Comparison of ENCODE assay signal across 17 cellular contexts in genomic region chrX:40469316-40469715, GRCh38.
DNase-seq lines count a peak whose midpoint lies in the region; ATAC-seq, FAIRE-seq and TF ChIP-seq lines count a peak whose summit lies in the region.
"Had no signal": no experiment of that assay in that cellular context is flagged by ENCODE, and none has a peak within 500 bp of the region (broad histone marks: within the 10 kb centered on the region; RNA-seq: fewer than 3 reads in every experiment).

No MANE protein-coding gene starts in this region.

- no peak overlapping the region for H3K9ac ChIP-seq in colonic mucosa (ENCODE audit: low read depth in 2 of 2, low read length in 2 of 2)
- H3K9ac ChIP-seq: BLaER1 had no signal

- no peak overlapping the region for H3K4me2 ChIP-seq in A549
- H3K4me2 ChIP-seq: BLaER1 had no signal

- DNase-seq in A549 (ENCODE audit: low read depth in 1 of 2, low spot score in 1 of 2) (no peak), HT-29 (ENCODE audit: low spot score) (peak; percentile 9), colonic mucosa (peak; percentile 22), mucosa of descending colon (peak in 1 of 3 donors; percentile 15), upper lobe of right lung (no peak), NCI-H2171 (lab: John Stamatoyannopoulos, UW) (no peak), ovary (no peak)
- DNase-seq: CD4-positive, alpha-beta memory T cell; DMS153; DMS79; GF-D8; H9 had no signal

- peak; percentile 39 for FAIRE-seq in A549 (lab: Jason Lieb, UNC)
- FAIRE-seq: GM12878, H1, HepG2 had no signal

- H3K9me3 ChIP-seq in A549 (no peaks in the 10 kb centered on the region), colonic mucosa (no peaks in the 10 kb centered on the region), mucosa of descending colon (no peaks in the 10 kb centered on the region), upper lobe of right lung (no peaks in the 10 kb centered on the region), ovary (no peaks in the 10 kb centered on the region)
- H3K9me3 ChIP-seq: BLaER1 had no signal

- peaks cover 8% of the 10 kb centered on the region for H3K4me1 ChIP-seq in A549
- no peaks in the 10 kb centered on the region for H3K4me1 ChIP-seq in colonic mucosa
- no peaks in the 10 kb centered on the region for H3K4me1 ChIP-seq in mucosa of descending colon (ENCODE audit: low read depth)
- peaks cover 14% of the 10 kb centered on the region for H3K4me1 ChIP-seq in upper lobe of right lung
- H3K4me1 ChIP-seq in ovary (ENCODE audit: insufficient read depth), result peaks cover 2% of the 10 kb centered on the region

- no peak for ATAC-seq in A549
- ATAC-seq in mucosa of descending colon, result peak; percentile 53
- no peak for ATAC-seq in upper lobe of right lung

- no peak overlapping the region for H3K4me3 ChIP-seq in A549
- H3K4me3 ChIP-seq in colonic mucosa, result no peak overlapping the region
- H3K4me3 ChIP-seq in mucosa of descending colon, result no peak overlapping the region
- H3K4me3 ChIP-seq in upper lobe of right lung, result no peak overlapping the region
- no peak overlapping the region for H3K4me3 ChIP-seq in ovary
- H3K4me3 ChIP-seq: BLaER1, GM12878 had no signal

- no peak for TF ChIP-seq RAD21 in A549 (conservative IDR thresholded peaks at IDR 0.05 in 1 of 2, IDR thresholded peaks at IDR 0.05 in 1 of 2)

- POLR2A ChIA-PET in A549 (lab: Yijun Ruan, JAX), result no interaction called here

- TF ChIP-seq EP300 in A549 (IDR thresholded peaks at IDR 0.05), result no peak
- no peak for TF ChIP-seq EP300 in ovary (IDR thresholded peaks at IDR 0.05)

- no peak for TF ChIP-seq CTCF in A549 (IDR thresholded peaks at IDR 0.05)
- TF ChIP-seq CTCF in colonic mucosa (IDR thresholded peaks at IDR 0.05), result no peak
- TF ChIP-seq CTCF in mucosa of descending colon (IDR thresholded peaks at IDR 0.05), result no peak
- TF ChIP-seq CTCF in upper lobe of right lung (IDR thresholded peaks at IDR 0.05), result no peak
- no peak for TF ChIP-seq CTCF in ovary (IDR thresholded peaks at IDR 0.05)

- CTCF ChIA-PET in A549 (lab: Yijun Ruan, JAX), result no interaction called here

- intact Hi-C loops in colonic mucosa (cut with DNase I), result no loop called here
- intact Hi-C loops in mucosa of descending colon (cut with DNase I, micrococcal nuclease), result no loop called here
- intact Hi-C loops in upper lobe of right lung (cut with DNase I), result no loop called here
- intact Hi-C loops in ovary (cut with DNase I), result no loop called here

- WGBS in A549 (ENCODE audit: missing lambda C conversion rate), result 55% methylated on average over 4 of the region's 4 CpGs
- WGBS in ovary, 3 donors, result 63 to 78% (median 73%) methylated on average over 4 of the region's 4 CpGs

- H3K27ac ChIP-seq in A549 (no peak overlapping the region), colonic mucosa (no peak overlapping the region), upper lobe of right lung (no peak overlapping the region), ovary (no peak overlapping the region)
- H3K27ac ChIP-seq: 22Rv1, BLaER1 had no signal

- TF ChIP-seq POLR2A in A549 (IDR thresholded peaks at IDR 0.05; ENCODE audit: low read length) (no peak), ovary (IDR thresholded peaks at IDR 0.05) (no peak)

- no peaks in the 10 kb centered on the region for H3K36me3 ChIP-seq in colonic mucosa
- no peaks in the 10 kb centered on the region for H3K36me3 ChIP-seq in mucosa of descending colon (ENCODE audit: low read depth)
- H3K36me3 ChIP-seq in upper lobe of right lung, result no peaks in the 10 kb centered on the region
- H3K36me3 ChIP-seq in ovary, result no peaks in the 10 kb centered on the region
- H3K36me3 ChIP-seq: BLaER1 had no signal

- H3K27me3 ChIP-seq in colonic mucosa (peaks cover 4% of the 10 kb centered on the region), upper lobe of right lung (no peaks in the 10 kb centered on the region), ovary (no peaks in the 10 kb centered on the region)

TF ChIP-seq in A549, 52 proteins besides CTCF, POLR2A, EP300 and RAD21:
- no peak for TF ChIP-seq HES2 (IDR thresholded peaks at IDR 0.05)

Comparison
In these comparisons a context has a peak if more than half of its experiments do, and no peak if none do; other contexts are left out.
1. DNase-seq: peak in HT-29 (single experiment) and colonic mucosa (single experiment); none in A549 (0 of 2), upper lobe of right lung (single experiment), NCI-H2171 (single experiment) and ovary (0 of 5).